In the genomic region with DNA sequence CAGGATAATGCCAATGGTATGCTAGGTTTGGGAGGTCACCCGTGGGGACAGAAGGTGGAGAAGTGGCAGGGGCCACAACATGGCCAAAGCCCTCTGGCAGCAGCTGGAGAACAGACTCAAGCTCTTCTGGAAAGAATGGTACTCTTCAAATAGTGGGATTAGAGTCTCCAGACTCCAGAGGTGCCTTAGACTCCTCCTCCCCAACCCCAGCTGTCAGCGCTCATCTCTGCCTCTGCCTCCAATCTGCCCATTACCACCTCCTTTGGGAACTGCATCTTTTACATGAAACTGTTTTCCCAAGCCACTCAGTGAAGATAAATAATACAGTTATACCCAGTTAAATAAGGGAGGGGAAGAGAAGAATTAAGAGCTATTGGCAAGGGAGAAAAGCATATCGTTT, we compare ENCODE assay signal across 15 cellular contexts.
DNase-seq lines count a peak whose midpoint lies in the region; ATAC-seq and TF ChIP-seq lines count a peak whose summit lies in the region.
"Had no signal": no experiment of that assay in that cellular context is flagged by ENCODE, and none has a peak within 500 bp of the region (broad histone marks: within the 10 kb centered on the region; RNA-seq: fewer than 3 reads in every experiment).

No MANE protein-coding gene starts in this region.

- peaks cover 32% of the 10 kb centered on the region for H3K36me3 ChIP-seq in DOHH2 (ENCODE audit: control insufficient read depth, low read length)
- H3K36me3 ChIP-seq in upper lobe of right lung, result no peaks in the 10 kb centered on the region

- no peak for TF ChIP-seq CTCF in DOHH2 (IDR thresholded peaks at IDR 0.05; ENCODE audit: low read depth, low read length, poor library complexity, severe bottlenecking)
- TF ChIP-seq CTCF in glutamatergic neuron (IDR thresholded peaks at IDR 0.05; ENCODE audit: partially characterized antibody, unreplicated experiment), result no peak
- TF ChIP-seq CTCF in upper lobe of right lung (IDR thresholded peaks at IDR 0.05), result no peak

- peaks cover under 1% of the 10 kb centered on the region for H3K27me3 Mint-ChIP-seq in glutamatergic neuron (ENCODE audit: unreplicated experiment)
- H3K27me3 Mint-ChIP-seq: CD4-positive, alpha-beta T cell had no signal

- H3K9me3 Mint-ChIP-seq in glutamatergic neuron (ENCODE audit: unreplicated experiment), result peaks cover 7% of the 10 kb centered on the region
- H3K9me3 Mint-ChIP-seq: H9 had no signal

- peak overlapping the region; percentile 79 for H3K4me2 ChIP-seq in DOHH2 (ENCODE audit: low read length)
- H3K4me2 ChIP-seq: A549 had no signal

- no peaks in the 10 kb centered on the region for H3K9me2 ChIP-seq in DOHH2 (replicated peaks; ENCODE audit: control insufficient read depth, low read length)

- peaks cover 59% of the 10 kb centered on the region for H3K4me1 Mint-ChIP-seq in glutamatergic neuron (ENCODE audit: low read depth, unreplicated experiment)

- no peak for ATAC-seq in upper lobe of right lung
- ATAC-seq: A549, GM12878 had no signal

- DNase-seq in NCI-H524 (lab: John Stamatoyannopoulos, UW), result peak; percentile 54 to 78
- DNase-seq in glutamatergic neuron, result peak; percentile 36
- DNase-seq in retina, result peak; percentile 36
- no peak for DNase-seq in A172 (ENCODE audit: low spot score)
- DNase-seq in upper lobe of right lung, result no peak
- DNase-seq: AML-193; Caco-2; CD4-positive, alpha-beta T cell; EL; H9; IMR-90 had no signal

- H3K27ac ChIP-seq in DOHH2 (ENCODE audit: low read depth, low read length), result peak overlapping the region; percentile 97
- no peak overlapping the region for H3K27ac ChIP-seq in upper lobe of right lung
- H3K27ac ChIP-seq: A549, C4-2B had no signal

- peak overlapping the region; percentile 44 for H3K4me3 ChIP-seq in DOHH2 (ENCODE audit: low read length)
- H3K4me3 ChIP-seq in upper lobe of right lung, result no peak overlapping the region
- H3K4me3 ChIP-seq: A549, GM12878 had no signal

- peaks cover 72% of the 10 kb centered on the region for H3K79me2 ChIP-seq in DOHH2 (ENCODE audit: control insufficient read depth, low read length)

- H3K36me3 Mint-ChIP-seq in glutamatergic neuron (ENCODE audit: unreplicated experiment), result peaks cover 11% of the 10 kb centered on the region

- H4K20me1 ChIP-seq in DOHH2 (ENCODE audit: control insufficient read depth, insufficient read depth, low read depth, low read length), result no peaks in the 10 kb centered on the region

- H3K9me3 ChIP-seq in DOHH2 (ENCODE audit: control insufficient read depth, insufficient read depth, low read length) (no peaks in the 10 kb centered on the region), upper lobe of right lung (no peaks in the 10 kb centered on the region)
- H3K9me3 ChIP-seq: A549, Caco-2 had no signal

- peak overlapping the region; percentile 30 for H3K27ac Mint-ChIP-seq in glutamatergic neuron (ENCODE audit: unreplicated experiment)
- H3K27ac Mint-ChIP-seq: CD4-positive, alpha-beta T cell; H9 had no signal

- H3K4me1 ChIP-seq in DOHH2 (ENCODE audit: control insufficient read depth, low read length), result peaks cover 97% of the 10 kb centered on the region
- no peaks in the 10 kb centered on the region for H3K4me1 ChIP-seq in upper lobe of right lung
- H3K4me1 ChIP-seq: A549, Caco-2 had no signal

- intact Hi-C loops in upper lobe of right lung (cut with DNase I), result no loop called here

- H3K27me3 ChIP-seq in DOHH2 (ENCODE audit: control insufficient read depth, low read length) (no peaks in the 10 kb centered on the region), upper lobe of right lung (no peaks in the 10 kb centered on the region)

- H3K4me3 Mint-ChIP-seq in glutamatergic neuron (ENCODE audit: unreplicated experiment), result no peak overlapping the region
- H3K4me3 Mint-ChIP-seq: CD4-positive, alpha-beta T cell; H9 had no signal

- peaks cover 21% of the 10 kb centered on the region for H3F3A ChIP-seq in DOHH2 (ENCODE audit: control insufficient read depth, insufficient read depth)

Comparison
In these comparisons a context has a peak if more than half of its experiments do, and no peak if none do; other contexts are left out.
1. DNase-seq: peak in NCI-H524 (2 of 2), glutamatergic neuron (single experiment) and retina (single experiment); none in A172 (single experiment) and upper lobe of right lung (single experiment).